Comparison of ENCODE assay signal across 10 cellular contexts in the genomic region with DNA sequence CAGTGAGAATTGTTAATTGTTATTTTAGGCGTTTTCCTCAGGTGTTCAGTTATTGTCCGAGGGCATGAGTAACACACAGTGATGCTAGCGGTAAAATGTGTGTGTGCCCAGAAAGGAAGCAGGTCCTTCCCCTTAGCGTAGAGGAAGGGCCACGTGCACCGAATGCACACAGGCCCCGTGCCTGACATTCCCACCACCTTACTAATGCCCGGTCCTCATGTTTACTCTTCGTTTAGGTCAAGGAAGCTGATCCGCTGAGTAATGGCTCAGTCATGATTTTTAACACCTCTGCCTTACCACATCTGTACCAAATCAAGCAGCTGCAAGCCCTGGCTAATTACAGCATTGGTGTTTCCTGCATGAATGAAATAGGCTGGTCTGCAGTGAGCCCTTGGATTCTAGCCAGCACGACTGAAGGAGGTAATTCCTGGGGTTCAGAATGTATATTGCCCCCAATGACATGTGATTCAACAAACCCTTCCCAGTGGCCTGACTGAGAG.
DNase-seq lines count a peak whose midpoint lies in the region; ATAC-seq and TF ChIP-seq lines count a peak whose summit lies in the region.
"Had no signal": no experiment of that assay in that cellular context is flagged by ENCODE, and none has a peak within 500 bp of the region (broad histone marks: within the 10 kb centered on the region; RNA-seq: fewer than 3 reads in every experiment).

No MANE protein-coding gene starts in this region.

- no peak for TF ChIP-seq CTCF in fibroblast of mammary gland (conservative IDR thresholded peaks at IDR 0.05; ENCODE audit: control insufficient read depth, insufficient read depth, low read depth, low read length)
- no peak for TF ChIP-seq CTCF in smooth muscle cell (IDR thresholded peaks at IDR 0.05; ENCODE audit: borderline replicate concordance, insufficient read depth, poor library complexity, severe bottlenecking)
- TF ChIP-seq CTCF in esophagus muscularis mucosa (IDR thresholded peaks at IDR 0.05), result no peak

- 25% methylated on average over 11 of the region's 11 CpGs for WGBS in smooth muscle cell (ENCODE audit: low lambda C conversion rate)
- 58% methylated on average over 11 of the region's 11 CpGs for WGBS in esophagus muscularis mucosa

- DNase-seq in GM04503 (ENCODE audit: low read depth) (peak; percentile 6), RPMI7951 (ENCODE audit: low read depth) (peak; percentile 97), fibroblast of mammary gland (ENCODE audit: low read depth) (peak; percentile 91), smooth muscle cell (lab: John Stamatoyannopoulos, UW; ENCODE audit: unreplicated experiment) (no peak), Right ventricle myocardium inferior (ENCODE audit: missing footprints) (no peak), SHP77 (lab: John Stamatoyannopoulos, UW) (no peak), esophagus muscularis mucosa (ENCODE audit: extremely low spot score) (no peak)
- no peak for DNase-seq in activated CD4-positive, alpha-beta T cell treated with anti-CD3 and anti-CD28 coated beads, Interleukin-2, amount 50 U/mL, for 48 hours
- DNase-seq: activated CD8-positive, alpha-beta memory T cell treated with anti-CD3 and anti-CD28 coated beads, Interleukin-2, amount 10 ng/mL, durations not matched to agents 7 days and 5 days; natural killer cell had no signal

- H2AFZ ChIP-seq in smooth muscle cell (ENCODE audit: low read depth), result no peak overlapping the region

- no peak for TF ChIP-seq EP300 in esophagus muscularis mucosa (IDR thresholded peaks at IDR 0.05)

- H4K20me1 ChIP-seq in smooth muscle cell (ENCODE audit: low read depth), result peaks cover 4% of the 10 kb centered on the region

- H3K9me3 ChIP-seq in smooth muscle cell (replicated peaks; ENCODE audit: low read depth) (peaks cover 10% of the 10 kb centered on the region), esophagus muscularis mucosa (peaks cover 0 to 8% (median 0%) of the 10 kb centered on the region in 4 donors)

- H3K79me2 ChIP-seq in smooth muscle cell (ENCODE audit: low read depth), result no peaks in the 10 kb centered on the region

- H3K4me2 ChIP-seq in smooth muscle cell, result peak overlapping the region; percentile 29

- H3K36me3 ChIP-seq in smooth muscle cell (ENCODE audit: low read depth) (peaks cover 12% of the 10 kb centered on the region), esophagus muscularis mucosa (peaks cover 4 to 32% (median 20%) of the 10 kb centered on the region in 4 donors)

- H3K27ac ChIP-seq in smooth muscle cell (ENCODE audit: low read depth), result peak overlapping the region; percentile 11
- no peak overlapping the region for H3K27ac ChIP-seq in esophagus muscularis mucosa (replicated peaks in 1 of 4)

- peaks cover 18% of the 10 kb centered on the region for H3K4me1 ChIP-seq in smooth muscle cell (ENCODE audit: low read depth)
- peaks cover 5 to 12% (median 10%) of the 10 kb centered on the region in 4 donors for H3K4me1 ChIP-seq in esophagus muscularis mucosa

- no peak overlapping the region for H3K9ac ChIP-seq in smooth muscle cell (ENCODE audit: low read depth)

- TF ChIP-seq POLR2A in esophagus muscularis mucosa (IDR thresholded peaks at IDR 0.05; ENCODE audit: low read depth), result no peak

- H3K4me3 ChIP-seq in fibroblast of mammary gland (ENCODE audit: control insufficient read depth, low read depth, low read length), result no peak overlapping the region
- no peak overlapping the region for H3K4me3 ChIP-seq in smooth muscle cell
- no peak overlapping the region for H3K4me3 ChIP-seq in esophagus muscularis mucosa

- peaks cover 9% of the 10 kb centered on the region for H3F3A ChIP-seq in smooth muscle cell (ENCODE audit: low read depth)

- ATAC-seq in Right ventricle myocardium inferior, result no peak
- ATAC-seq: activated CD8-positive, alpha-beta memory T cell treated with anti-CD3 and anti-CD28 coated beads, Interleukin-2, amount 10 ng/mL, durations not matched to agents 7 days and 5 days; natural killer cell had no signal

- H3K27me3 ChIP-seq in smooth muscle cell (ENCODE audit: low read depth), result no peaks in the 10 kb centered on the region
- no peaks in the 10 kb centered on the region for H3K27me3 ChIP-seq in esophagus muscularis mucosa

- intact Hi-C loops in Right ventricle myocardium inferior (cut with DNase I), result no loop called here
- intact Hi-C loops in esophagus muscularis mucosa (cut with DNase I), result no loop called here

Comparison
In these comparisons a context has a peak if more than half of its experiments do, and no peak if none do; other contexts are left out.
1. DNase-seq: peak in GM04503 (single experiment), RPMI7951 (single experiment) and fibroblast of mammary gland (single experiment); none in smooth muscle cell (single experiment), Right ventricle myocardium inferior (single experiment), activated CD4-positive, alpha-beta T cell treated with anti-CD3 and anti-CD28 coated beads, Interleukin-2, amount 50 U/mL, for 48 hours (0 of 2), SHP77 (0 of 2) and esophagus muscularis mucosa (single experiment).